Comparison of ENCODE assay signal across 8 cellular contexts in genomic region chrX:3962511-3963350, GRCh38.
DNase-seq lines count a peak whose midpoint lies in the region; ATAC-seq, FAIRE-seq and TF ChIP-seq lines count a peak whose summit lies in the region.

No MANE protein-coding gene starts in this region.

- no peaks in the 10 kb centered on the region for H3K27me3 Mint-ChIP-seq in mesothelial cell of epicardium (ENCODE audit: low read depth)

- H3K9me3 Mint-ChIP-seq in mesothelial cell of epicardium, result peaks cover 10% of the 10 kb centered on the region

- no peak overlapping the region for H3K27ac Mint-ChIP-seq in mesothelial cell of epicardium

- H3K4me3 ChIP-seq in GM12864 (ENCODE audit: low read depth, low read length) (no peak overlapping the region), bronchial epithelial cell (ENCODE audit: low read depth, low read length) (no peak overlapping the region)

- H3K27me3 ChIP-seq in bronchial epithelial cell (ENCODE audit: control insufficient read depth, insufficient read depth, low read length), result no peaks in the 10 kb centered on the region

- peaks cover 21% of the 10 kb centered on the region for H3K4me1 Mint-ChIP-seq in mesothelial cell of epicardium

- FAIRE-seq in bronchial epithelial cell (lab: Jason Lieb, UNC), result no peak

- no peaks in the 10 kb centered on the region for H3K36me3 Mint-ChIP-seq in mesothelial cell of epicardium

- peak; percentile 12 for DNase-seq in AG08396 (ENCODE audit: low spot score)
- no peak for DNase-seq in GM12864 (ENCODE audit: low read depth)
- DNase-seq in NCI-H146 (lab: John Stamatoyannopoulos, UW), result peak; percentile 78
- DNase-seq in bronchial epithelial cell (ENCODE audit: low read depth), result peak; percentile 5
- no peak for DNase-seq in mesothelial cell of epicardium (ENCODE audit: low spot score in 2 of 2, unreplicated experiment in 2 of 2)
- no peak for DNase-seq in activated CD8-positive, alpha-beta memory T cell treated with anti-CD3 and anti-CD28 coated beads, Interleukin-2, amount 50 U/mL, for 4 hours
- DNase-seq in activated CD4-positive, alpha-beta T cell treated with anti-CD3 and anti-CD28 coated beads for 4 hours, result no peak

- no peak for ATAC-seq in HG03097 (IDR thresholded peaks at IDR 0.05; ENCODE audit: low FRiP score, unreplicated experiment)

- no peaks in the 10 kb centered on the region for H3K36me3 ChIP-seq in bronchial epithelial cell (ENCODE audit: control insufficient read depth, insufficient read depth, low read length)

- H3K4me3 Mint-ChIP-seq in mesothelial cell of epicardium, result peak overlapping the region; percentile 53

- TF ChIP-seq CTCF in GM12864 (IDR thresholded peaks at IDR 0.05; ENCODE audit: low read depth, low read length, missing control alignments), result peak; percentile 43
- peak; percentile 35 for TF ChIP-seq CTCF in bronchial epithelial cell (IDR thresholded peaks at IDR 0.05; ENCODE audit: insufficient read depth, low read length, severe bottlenecking)
- TF ChIP-seq CTCF in mesothelial cell of epicardium (IDR thresholded peaks at IDR 0.05; ENCODE audit: unreplicated experiment), result peak; percentile 72

Comparison
In these comparisons a context has a peak if more than half of its experiments do, and no peak if none do; other contexts are left out.
1. DNase-seq: peak in AG08396 (single experiment), NCI-H146 (single experiment) and bronchial epithelial cell (single experiment); none in GM12864 (single experiment), mesothelial cell of epicardium (0 of 2), activated CD8-positive, alpha-beta memory T cell treated with anti-CD3 and anti-CD28 coated beads, Interleukin-2, amount 50 U/mL, for 4 hours (single experiment) and activated CD4-positive, alpha-beta T cell treated with anti-CD3 and anti-CD28 coated beads for 4 hours (0 of 2).
2. Peak in every context shown above with its lines, with median percentiles within 50 percentile points of each other: CTCF ChIP-seq.